9 cellular contexts compared by ENCODE assay signal in genomic region chr2:144518744-144519596, GRCh38. TPM values are rescaled to one million over a fixed set of nuclear protein-coding genes. Genes with fewer than 3 reads are reported as not detected.
A peak's percentile ranks its signal among the peaks of the same experiment; 100 is the strongest.
DNase-seq lines count a peak whose midpoint lies in the region; ATAC-seq, FAIRE-seq and TF ChIP-seq lines count a peak whose summit lies in the region.
"Had no signal": no experiment of that assay in that cellular context is flagged by ENCODE, and none has a peak within 500 bp of the region (broad histone marks: within the 10 kb centered on the region; RNA-seq: fewer than 3 reads in every experiment).

No MANE protein-coding gene starts in this region.

- peaks cover 21 to 22% of the 10 kb centered on the region in 2 experiments; a peak in 4 of 5 replicates for H3K4me1 ChIP-seq in K562 (replicated peaks in 1 of 2; ENCODE audit: control insufficient read depth in 2 of 2, insufficient read depth in 2 of 2, low read length in 2 of 2)
- H3K4me1 ChIP-seq in ovary (ENCODE audit: insufficient read depth): peaks cover 4% of the 10 kb centered on the region

- H3K27me3 ChIP-seq in K562 (ENCODE audit: control insufficient read depth in 2 of 2, insufficient read depth in 2 of 2, low read length in 2 of 2) (no peaks in the 10 kb centered on the region), ovary (no peaks in the 10 kb centered on the region)

- H3K4me3 Mint-ChIP-seq in activated CD4-positive, alpha-beta memory T cell treated with anti-CD3 and anti-CD28 coated beads for 36 hours: no peak overlapping the region

- DNase-seq in NCI-H524 (lab: John Stamatoyannopoulos, UW): peak; percentile 41 to 45
- no peak for DNase-seq in NCI-H524 treated with DMSO at 0.1 percent for 48 hours (lab: John Stamatoyannopoulos, UW)
- peak in 1 of 4 experiments; percentile 51 for DNase-seq in K562 (ENCODE audit: extremely low read depth in 1 of 4, low spot score in 3 of 4)
- DNase-seq in ovary: no peak
- no peak for DNase-seq in activated naive CD4-positive, alpha-beta T cell treated with anti-CD3 and anti-CD28 coated beads, Interleukin-2, amount 50 U/mL, for 16 hours
- DNase-seq in activated CD4-positive, alpha-beta memory T cell treated with anti-CD3 and anti-CD28 coated beads for 36 hours: no peak
- DNase-seq in stimulated activated CD4-positive, alpha-beta T cell treated with anti-CD3 and anti-CD28 coated beads, Interleukin-4, amount 100 ng/mL, for 1 hour: no peak

- H3K4me3 ChIP-seq in K562 (peak overlapping the region; percentile 91), ovary (peak overlapping the region; percentile 75)

- TF ChIP-seq EP300 in K562 (IDR thresholded peaks at IDR 0.05; ENCODE audit: low read length) (no peak), ovary (IDR thresholded peaks at IDR 0.05) (no peak)

- peaks cover 23% of the 10 kb centered on the region for H3K36me3 ChIP-seq in K562 (ENCODE audit: control insufficient read depth, insufficient read depth, low read length)
- H3K36me3 ChIP-seq in ovary: no peaks in the 10 kb centered on the region

- H2AFZ ChIP-seq in K562 (ENCODE audit: low read depth, low read length): no peak overlapping the region

- no peak overlapping the region for H3K27ac Mint-ChIP-seq in activated CD4-positive, alpha-beta memory T cell treated with anti-CD3 and anti-CD28 coated beads for 36 hours

- H4K20me1 ChIP-seq in K562 (replicated peaks; ENCODE audit: control insufficient read depth, insufficient read depth, low read length): no peaks in the 10 kb centered on the region; the same call in 1 of the 2 replicates

- TF ChIP-seq RAD21 in K562 (CRISPR knock-in tag; conservative IDR thresholded peaks at IDR 0.05 in 1 of 2, IDR thresholded peaks at IDR 0.05 in 1 of 2): no peak; a peak in 1 of 4 replicates

- in situ Hi-C loops in K562 (cut with MboI): no loop called here

- TSS peak; percentile 34 for BruUV-seq in K562 (replicated peaks; lab: Mats Ljungman, UMichigan)

- TF ChIP-seq CTCF in K562 (IDR thresholded peaks at IDR 0.05 in 2 of 3, conservative IDR thresholded peaks at IDR 0.05 in 1 of 3; ENCODE audit: insufficient read depth in 2 of 3, low read depth in 1 of 3, low read length in 3 of 3) (no peak), ovary (IDR thresholded peaks at IDR 0.05) (no peak)

- peaks cover 2% of the 10 kb centered on the region for H3K36me3 Mint-ChIP-seq in activated CD4-positive, alpha-beta memory T cell treated with anti-CD3 and anti-CD28 coated beads for 36 hours

- TF ChIP-seq POLR2A in K562 (conservative IDR thresholded peaks at IDR 0.05) (no peak), ovary (IDR thresholded peaks at IDR 0.05) (no peak)

- H3K9ac ChIP-seq in K562 (ENCODE audit: insufficient read depth in 1 of 2, low read depth in 2 of 2, low read length in 2 of 2): peak overlapping the region; percentile 86 to 96; a peak in 3 of 4 replicates

- H3K4me2 ChIP-seq in K562 (ENCODE audit: insufficient read depth, low read length): peak overlapping the region; percentile 92

- no peak for FAIRE-seq in K562 (lab: Jason Lieb, UNC)

- peaks cover 77% of the 10 kb centered on the region for H3K79me2 ChIP-seq in K562 (ENCODE audit: control insufficient read depth, insufficient read depth, low read length)

- intact Hi-C loops in K562 (cut with micrococcal nuclease): loop anchor here (2.0 kb wide), 1 partner anchor 14 kb away; no protein-coding TSS in a partner anchor
- intact Hi-C loops in ovary (cut with DNase I): loop anchor here (5.0 to 10.0 kb wide), 7 partner anchors 74 to 1236 kb away; a partner anchor contains a TSS
- intact Hi-C loops in activated CD4-positive, alpha-beta memory T cell treated with anti-CD3 and anti-CD28 coated beads for 36 hours (cut with micrococcal nuclease): loop anchor here (1.0 to 10.0 kb wide), 7 partner anchors 54 to 1394 kb away; partner anchors contain the start of gene ARHGAP15

- WGBS in K562 (ENCODE audit: insufficient coverage, low coverage, missing lambda C conversion rate): 0% methylated on average over 8 of the region's 8 CpGs
- 3 to 5% (median 3%) methylated on average over 8 of the region's 8 CpGs for WGBS in ovary, 3 donors

- peak overlapping the region; percentile 95 for H3K27ac ChIP-seq in K562 (ENCODE audit: extremely low read depth, low read depth, low read length)
- peak overlapping the region; percentile 95 to 99 for H3K27ac ChIP-seq in ovary
- H3K27ac ChIP-seq: C4-2B had no signal

- CTCF ChIA-PET in K562 (lab: Yijun Ruan, JAX; ENCODE audit: low intra/inter-chr PET ratio): no interaction called here
- CTCF ChIA-PET in activated CD4-positive, alpha-beta memory T cell treated with anti-CD3 and anti-CD28 coated beads for 36 hours (lab: Charles Lee): no interaction called here

- peaks cover 45% of the 10 kb centered on the region for H3K27me3 Mint-ChIP-seq in activated CD4-positive, alpha-beta memory T cell treated with anti-CD3 and anti-CD28 coated beads for 36 hours

- ATAC-seq in HG03159 (IDR thresholded peaks at IDR 0.05; ENCODE audit: unreplicated experiment) (peak; percentile 63), K562 (0 out of 3 replicates have a peak, but pooled peaks have one; percentile 1)

- POLR2A ChIA-PET in K562 (lab: Yijun Ruan, JAX): interaction anchor here (0.6 to 1.7 kb wide), 16 partner anchors 8 to 1110 kb away, joined by 3 to 6 read pairs (median 3); no protein-coding TSS in a partner anchor
- POLR2A ChIA-PET in activated CD4-positive, alpha-beta memory T cell treated with anti-CD3 and anti-CD28 coated beads for 36 hours (lab: Charles Lee): no interaction called here

- H3K9me1 ChIP-seq in K562 (ENCODE audit: control insufficient read depth, insufficient read depth, low read length): no peaks in the 10 kb centered on the region

- H3K9me3 Mint-ChIP-seq in activated CD4-positive, alpha-beta memory T cell treated with anti-CD3 and anti-CD28 coated beads for 36 hours: no peaks in the 10 kb centered on the region

- H3K9me3 ChIP-seq in K562 (replicated peaks; ENCODE audit: control insufficient read depth, insufficient read depth, low read depth, low read length) (no peaks in the 10 kb centered on the region), ovary (no peaks in the 10 kb centered on the region)

- H3K4me1 Mint-ChIP-seq in activated CD4-positive, alpha-beta memory T cell treated with anti-CD3 and anti-CD28 coated beads for 36 hours (ENCODE audit: low read depth): peaks cover 27% of the 10 kb centered on the region

TF ChIP-seq in K562, 482 proteins besides CTCF, POLR2A, EP300 and RAD21 (continues in another document):
- TF ChIP-seq GABPA (tag; conservative IDR thresholded peaks at IDR 0.05; ENCODE audit: low read depth): no peak
- peak; percentile 56 to 70; a peak in 1 of 4 replicates for TF ChIP-seq SIN3A (IDR thresholded peaks at IDR 0.05; ENCODE audit: borderline replicate concordance in 2 of 2, control insufficient read depth in 1 of 2, low read depth in 2 of 2, low read length in 2 of 2)
- TF ChIP-seq GTF2B (IDR thresholded peaks at IDR 0.05; ENCODE audit: extremely low read depth, insufficient read length): no peak
- peak; percentile 44; the same call in 1 of the 2 replicates for TF ChIP-seq TEAD4 (IDR thresholded peaks at IDR 0.05; ENCODE audit: low read length)
- TF ChIP-seq TEAD4 (CRISPR knock-in tag; IDR thresholded peaks at IDR 0.05; ENCODE audit: borderline replicate concordance): no peak
- no peak for TF ChIP-seq RB1 (IDR thresholded peaks at IDR 0.05; ENCODE audit: low read depth)
- TF ChIP-seq POLR2AphosphoS5 (IDR thresholded peaks at IDR 0.05; ENCODE audit: control insufficient read depth, insufficient read depth, low read depth, low read length): 0 out of 2 replicates have a peak, but pooled peaks have one; percentile 15
- no peak for TF ChIP-seq POU5F1 (IDR thresholded peaks at IDR 0.05; ENCODE audit: borderline replicate concordance, low read depth, low read length, partially characterized antibody)
- TF ChIP-seq KAT7 (CRISPR knock-in tag; IDR thresholded peaks at IDR 0.05; ENCODE audit: borderline replicate concordance): no peak
- TF ChIP-seq ZZZ3 (IDR thresholded peaks at IDR 0.05): no peak

RNA-seq across cellular contexts. Expression of gene ZEB2, which starts 0.9 kb away (rescaled TPM):
- 342 and 614 TPM in 2 replicates for total RNA-seq in K562 (2011; cell fraction: chromatin; rRNA removed; ENCODE audit: low replicate concordance)
- 113 and 153 TPM in 2 replicates for total RNA-seq in K562 (2011; cell fraction: nucleolus; rRNA removed)
- total RNA-seq in K562 (2011; cell fraction: nucleoplasm; rRNA removed): 327 and 692 TPM in 2 replicates
- total RNA-seq in K562 (2014; rRNA removed): 65.0 and 72.3 TPM in 2 replicates
- total RNA-seq in K562 (2014; rRNA removed; fragmentation: Illumina TruSeq; extraction: Trizol): 87.9 and 96.2 TPM in 2 replicates
- total RNA-seq in K562 (2015; rRNA removed; fragmentation: Illumina TruSeq; extraction: Trizol): 82.2 and 85.8 TPM in 2 replicates
- total RNA-seq in K562 (2021): 101 and 113 TPM in 2 replicates
- 66.9 and 73.3 TPM in 2 replicates for polyA plus RNA-seq in K562 (2011; rRNA removed)
- 37.5 and 39.9 TPM in 2 replicates for polyA plus RNA-seq in K562 (2011; cell fraction: cytosol; rRNA removed)
- polyA plus RNA-seq in K562 (2011; cell fraction: nucleus; rRNA removed): 143 and 148 TPM in 2 replicates
- polyA plus RNA-seq in K562 (2012): 33.6 and 40.1 TPM in 2 replicates
- polyA plus RNA-seq in K562 (2014; fragmentation: Illumina TruSeq; extraction: Trizol): 52.2 and 57.2 TPM in 2 replicates
- polyA plus RNA-seq in K562 (2014; fragmentation: Nextera tagmentation; extraction: Ambion mirVana): 10 to 100 TPM; 15.1 to 30.1 TPM
- 46.5 and 50.2 TPM in 2 replicates for polyA plus RNA-seq in K562 (2014; rRNA removed)
- 369 and 399 TPM in 2 replicates for polyA minus RNA-seq in K562 (2011; rRNA and poly(A)+ RNA removed)
- 41.4 and 51.2 TPM in 2 replicates for polyA minus RNA-seq in K562 (2011; cell fraction: cytosol; rRNA and poly(A)+ RNA removed)
- 431 and 576 TPM in 2 replicates for polyA minus RNA-seq in K562 (2011; cell fraction: nucleus; rRNA and poly(A)+ RNA removed)
- total RNA-seq in ovary: 100 to 1,000 TPM in 6 of 7 donors, 10 to 100 TPM in 1; 55.3 to 250 (median 186) TPM
- 10 to 100 TPM; 57.0 to 84.8 TPM for polyA plus RNA-seq in ovary
- 10 to 100 TPM; 16.8 to 17.1 TPM for total RNA-seq in activated CD4-positive, alpha-beta memory T cell treated with anti-CD3 and anti-CD28 coated beads for 36 hours

Comparison
In these comparisons a context has a peak if more than half of its experiments do, and no peak if none do; other contexts are left out.
1. DNase-seq: peak in NCI-H524 (2 of 2); none in NCI-H524 treated with DMSO at 0.1 percent for 48 hours (single experiment), ovary (0 of 5), activated naive CD4-positive, alpha-beta T cell treated with anti-CD3 and anti-CD28 coated beads, Interleukin-2, amount 50 U/mL, for 16 hours (single experiment), activated CD4-positive, alpha-beta memory T cell treated with anti-CD3 and anti-CD28 coated beads for 36 hours (single experiment) and stimulated activated CD4-positive, alpha-beta T cell treated with anti-CD3 and anti-CD28 coated beads, Interleukin-4, amount 100 ng/mL, for 1 hour (single experiment).